ENCODE assay signal across 19 cellular contexts in genomic region chr12:93763746-93764147, GRCh38.
DNase-seq lines count a peak whose midpoint lies in the region; ATAC-seq, FAIRE-seq and TF ChIP-seq lines count a peak whose summit lies in the region.
"Had no signal": no experiment of that assay in that cellular context is flagged by ENCODE, and none has a peak within 500 bp of the region (broad histone marks: within the 10 kb centered on the region; RNA-seq: fewer than 3 reads in every experiment).

No MANE protein-coding gene starts in this region.

- H3K27ac ChIP-seq in SK-N-SH (ENCODE audit: low read depth in 2 of 2, low read length in 1 of 2), result no peak overlapping the region
- H3K27ac ChIP-seq in RWPE1, result no peak overlapping the region
- H3K27ac ChIP-seq in endodermal cell (ENCODE audit: low read depth, low read length), result no peak overlapping the region
- no peak overlapping the region for H3K27ac ChIP-seq in HepG2 (ENCODE audit: extremely low read length, insufficient read depth, low read length)
- H3K27ac ChIP-seq: body of pancreas, gastroesophageal sphincter, thoracic aorta had no signal

- TF ChIP-seq RAD21 in SK-N-SH (IDR thresholded peaks at IDR 0.05; ENCODE audit: low read length) (peak; percentile 43), HepG2 (CRISPR knock-in tag; IDR thresholded peaks at IDR 0.05) (no peak)

- H3K4me2 ChIP-seq in SK-N-SH (no peak overlapping the region), HepG2 (ENCODE audit: low read depth, low read length) (no peak overlapping the region)

- H3K4me3 Mint-ChIP-seq in endodermal cell, result no peak overlapping the region
- H3K4me3 Mint-ChIP-seq: activated naive CD4-positive, alpha-beta T cell treated with anti-CD3 and anti-CD28 coated beads, Interleukin-2, amount 10 ng/mL, durations not matched to agents 7 days and 5 days had no signal

- in situ Hi-C loops in HepG2 (cut with HindIII; ENCODE audit: extremely low pct_ligation_motif_present, low pct_unique_long_range_greater_than_20kb), result no loop called here

- CTCF ChIA-PET in SK-N-SH (lab: Yijun Ruan, JAX) (interaction anchor here (2.6 to 7.8 kb wide), 3 partner anchors 194 to 338 kb away, joined by 10 to 128 read pairs (median 10); no protein-coding TSS in a partner anchor), RWPE1 (lab: Yijun Ruan, JAX) (no interaction called here), HepG2 (lab: Yijun Ruan, JAX; ENCODE audit: low intra/inter-chr PET ratio, low total read pairs) (no interaction called here)

- POLR2A ChIA-PET in SK-N-SH (lab: Yijun Ruan, JAX) (no interaction called here), RWPE1 (lab: Yijun Ruan, JAX; ENCODE audit: low non-redundant PET) (no interaction called here), HepG2 (lab: Yijun Ruan, JAX) (no interaction called here)

- no TSS peak for BruUV-seq in HepG2 (replicated peaks; lab: Mats Ljungman, UMichigan)

- no peak for FAIRE-seq in HepG2 (lab: Jason Lieb, UNC)
- FAIRE-seq: GM18507, H54 had no signal

- TF ChIP-seq POLR2A in HepG2 (IDR thresholded peaks at IDR 0.05; ENCODE audit: insufficient read depth in 1 of 2, low read depth in 2 of 2, low read length in 2 of 2), result no peak

- WGBS in SK-N-SH (ENCODE audit: low lambda C conversion rate), result 89% methylated on average over 3 of the region's 3 CpGs
- 76 to 100% methylated on average over 1 to 3 of the region's 3 CpGs for WGBS in endodermal cell (ENCODE audit: insufficient coverage in 1 of 2, insufficient read length in 1 of 2), 2 experiments
- 79% methylated on average over 3 of the region's 3 CpGs for WGBS in HepG2 (ENCODE audit: low lambda C conversion rate)

- H3K79me2 ChIP-seq in SK-N-SH (ENCODE audit: insufficient read depth) (peaks cover 5% of the 10 kb centered on the region; the same call in 1 of the 2 replicates), HepG2 (ENCODE audit: insufficient read depth, low read length) (no peaks in the 10 kb centered on the region)

- ATAC-seq in SK-N-SH treated with all-trans-retinoic acid at 6 μM for 48 hours, result no peak
- no peak for ATAC-seq in HepG2
- ATAC-seq: body of pancreas, gastroesophageal sphincter had no signal

- H3F3A ChIP-seq in SK-N-SH (replicated peaks; ENCODE audit: insufficient read depth), result peaks cover 12% of the 10 kb centered on the region

- no peaks in the 10 kb centered on the region for H3K36me3 Mint-ChIP-seq in endodermal cell (ENCODE audit: low read depth)

- H4K20me1 ChIP-seq in SK-N-SH (ENCODE audit: insufficient read depth) (no peaks in the 10 kb centered on the region), HepG2 (ENCODE audit: insufficient read depth, low read length) (no peaks in the 10 kb centered on the region)

- H3K4me1 Mint-ChIP-seq in endodermal cell, result peaks cover 44% of the 10 kb centered on the region

- H3K9ac ChIP-seq in SK-N-SH, result no peak overlapping the region
- H3K9ac ChIP-seq in endodermal cell (ENCODE audit: extremely low read depth, low read length, poor library complexity, severe bottlenecking), result no peak overlapping the region
- H3K9ac ChIP-seq in HepG2 (ENCODE audit: insufficient read depth, low read depth, low read length), result no peak overlapping the region

- H3K9me3 Mint-ChIP-seq in endodermal cell, result no peaks in the 10 kb centered on the region

- H3K9me3 ChIP-seq in SK-N-SH (no peaks in the 10 kb centered on the region), endodermal cell (ENCODE audit: control insufficient read depth, low read length) (no peaks in the 10 kb centered on the region), HepG2 (ENCODE audit: low read length) (no peaks in the 10 kb centered on the region)
- H3K9me3 ChIP-seq: body of pancreas, gastroesophageal sphincter, thoracic aorta had no signal

- H3K4me3 ChIP-seq in SK-N-SH (ENCODE audit: low read depth in 2 of 2, low read length in 1 of 2) (no peak overlapping the region), endodermal cell (ENCODE audit: low read length) (no peak overlapping the region), HepG2 (replicated peaks in 1 of 3; ENCODE audit: insufficient read depth in 1 of 3, low read depth in 2 of 3, low read length in 3 of 3) (no peak overlapping the region)
- H3K4me3 ChIP-seq: body of pancreas, gastroesophageal sphincter, thoracic aorta had no signal

- H3K36me3 ChIP-seq in SK-N-SH (replicated peaks in 1 of 2; ENCODE audit: control insufficient read depth in 1 of 2, insufficient read depth in 2 of 2, low read length in 1 of 2), result no peaks in the 10 kb centered on the region
- no peaks in the 10 kb centered on the region for H3K36me3 ChIP-seq in endodermal cell (ENCODE audit: control insufficient read depth, insufficient read depth, low read length)
- H3K36me3 ChIP-seq in HepG2 (replicated peaks in 1 of 2; ENCODE audit: control insufficient read depth in 1 of 2, insufficient read depth in 2 of 2, low read length in 2 of 2), result no peaks in the 10 kb centered on the region
- H3K36me3 ChIP-seq: gastroesophageal sphincter, thoracic aorta had no signal

- H3K27me3 Mint-ChIP-seq in endodermal cell (ENCODE audit: insufficient read depth), result no peaks in the 10 kb centered on the region

- peaks cover 3 to 21% of the 10 kb centered on the region in 2 experiments; a peak in 3 of 4 replicates for H3K4me1 ChIP-seq in SK-N-SH (ENCODE audit: control insufficient read depth in 1 of 2, insufficient read depth in 2 of 2, low read depth in 1 of 2, low read length in 1 of 2)
- peaks cover 5% of the 10 kb centered on the region for H3K4me1 ChIP-seq in endodermal cell (ENCODE audit: control insufficient read depth, insufficient read depth, low read length)
- H3K4me1 ChIP-seq in HepG2 (ENCODE audit: insufficient read depth, low read length), result peaks cover 59% of the 10 kb centered on the region

- H3K27ac Mint-ChIP-seq in endodermal cell, result no peak overlapping the region
- H3K27ac Mint-ChIP-seq: activated naive CD4-positive, alpha-beta T cell treated with anti-CD3 and anti-CD28 coated beads, Interleukin-2, amount 10 ng/mL, durations not matched to agents 7 days and 5 days had no signal

- no peaks in the 10 kb centered on the region for H3K27me3 ChIP-seq in SK-N-SH (ENCODE audit: insufficient read depth)
- H3K27me3 ChIP-seq in endodermal cell (ENCODE audit: control insufficient read depth, insufficient read depth, low read length, poor library complexity, severe bottlenecking), result no peaks in the 10 kb centered on the region
- no peaks in the 10 kb centered on the region for H3K27me3 ChIP-seq in HepG2 (ENCODE audit: control insufficient read depth in 1 of 2, insufficient read depth in 2 of 2, low read length in 2 of 2)
- H3K27me3 ChIP-seq: body of pancreas, gastroesophageal sphincter had no signal

- TF ChIP-seq EP300 in SK-N-SH (IDR thresholded peaks at IDR 0.05; ENCODE audit: borderline replicate concordance in 1 of 2, low read depth in 1 of 2, low read length in 1 of 2), result no peak
- TF ChIP-seq EP300 in HepG2 (IDR thresholded peaks at IDR 0.05; ENCODE audit: low read depth in 2 of 2, low read length in 2 of 2), result no peak
- no peak for TF ChIP-seq EP300 in HepG2 (CRISPR knock-in tag; IDR thresholded peaks at IDR 0.05; ENCODE audit: borderline replicate concordance)

- H2AFZ ChIP-seq in SK-N-SH (ENCODE audit: low read depth) (no peak overlapping the region), HepG2 (ENCODE audit: low read length) (no peak overlapping the region)

- intact Hi-C loops in HepG2 (cut with micrococcal nuclease; ENCODE audit: unreplicated experiment), result no loop called here

- TF ChIP-seq CTCF in SK-N-SH (IDR thresholded peaks at IDR 0.05) (no peak), RWPE1 (conservative IDR thresholded peaks at IDR 0.05; ENCODE audit: low read depth) (no peak), endodermal cell (conservative IDR thresholded peaks at IDR 0.05) (peak; percentile 53), HepG2 (CRISPR knock-in tag; IDR thresholded peaks at IDR 0.05) (no peak)

- H3K9me2 ChIP-seq in SK-N-SH, result no peaks in the 10 kb centered on the region

- DNase-seq in SK-N-SH (no peak), RWPE1 (ENCODE audit: low spot score) (peak; percentile 12), endodermal cell (no peak), anterior cingulate cortex (lab: John Stamatoyannopoulos, UW) (no peak), globus pallidus (ENCODE audit: low spot score) (no peak), HT-29 (ENCODE audit: low spot score) (no peak), HepG2 (ENCODE audit: low spot score) (no peak)
- DNase-seq: activated naive CD4-positive, alpha-beta T cell treated with anti-CD3 and anti-CD28 coated beads, Interleukin-2, amount 10 ng/mL, durations not matched to agents 7 days and 5 days; activated T-cell treated with anti-CD3 and anti-CD28 coated beads for 4 hours; body of pancreas; KG1; midbrain; NCI-H2029 treated with DMSO at 0.1 percent for 48 hours; NCI-H524 treated with DMSO at 0.1 percent for 48 hours had no signal

TF ChIP-seq in SK-N-SH, 30 proteins besides CTCF, POLR2A, EP300 and RAD21 (continues in another document):
- TF ChIP-seq MXI1 (IDR thresholded peaks at IDR 0.05; ENCODE audit: low read depth, low read length), result no peak
- TF ChIP-seq TAF1 (IDR thresholded peaks at IDR 0.05; ENCODE audit: borderline replicate concordance, low read depth, low read length), result no peak

TF ChIP-seq in SK-N-SH treated with all-trans-retinoic acid at 6 μM for 48 hours, 23 proteins besides CTCF, POLR2A, EP300 and RAD21 (continues in another document):
- no peak for TF ChIP-seq ZFP30 (CRISPR knock-in tag; IDR thresholded peaks at IDR 0.05)

TF ChIP-seq in HepG2, 621 proteins besides CTCF, POLR2A, EP300 and RAD21 (continues in another document):
- TF ChIP-seq, protein P1, sequence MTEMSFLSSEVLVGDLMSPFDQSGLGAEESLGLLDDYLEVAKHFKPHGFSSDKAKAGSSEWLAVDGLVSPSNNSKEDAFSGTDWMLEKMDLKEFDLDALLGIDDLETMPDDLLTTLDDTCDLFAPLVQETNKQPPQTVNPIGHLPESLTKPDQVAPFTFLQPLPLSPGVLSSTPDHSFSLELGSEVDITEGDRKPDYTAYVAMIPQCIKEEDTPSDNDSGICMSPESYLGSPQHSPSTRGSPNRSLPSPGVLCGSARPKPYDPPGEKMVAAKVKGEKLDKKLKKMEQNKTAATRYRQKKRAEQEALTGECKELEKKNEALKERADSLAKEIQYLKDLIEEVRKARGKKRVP (CRISPR knock-in tag; IDR thresholded peaks at IDR 0.05), result no peak
- TF ChIP-seq ZNF513 (CRISPR knock-in tag; conservative IDR thresholded peaks at IDR 0.05), result no peak
- TF ChIP-seq ZNF484 (CRISPR knock-in tag; IDR thresholded peaks at IDR 0.05; ENCODE audit: borderline replicate concordance, low read depth), result no peak
- no peak for TF ChIP-seq ZNF326 (CRISPR knock-in tag; IDR thresholded peaks at IDR 0.05; ENCODE audit: borderline replicate concordance)

Comparison
In these comparisons a context has a peak if more than half of its experiments do, and no peak if none do; other contexts are left out.
1. Of the 25 proteins assayed by ChIP-seq in both HepG2 and SK-N-SH: peak only in HepG2: none; only in SK-N-SH: RAD21; in both: none; in neither: 24.